2 cellular contexts compared by ENCODE assay signal in genomic region chr11:94132823-94133408, GRCh38.
TF ChIP-seq lines count a peak whose summit lies in the region.

No MANE protein-coding gene starts in this region.

TF ChIP-seq in WTC11, 78 proteins besides CTCF, POLR2A, EP300 and RAD21:
- no peak for TF ChIP-seq EMX1 (CRISPR knock-in tag; IDR thresholded peaks at IDR 0.05)
- no peak for TF ChIP-seq MAX (CRISPR knock-in tag; IDR thresholded peaks at IDR 0.05)
- no peak for TF ChIP-seq TEAD1 (CRISPR knock-in tag; IDR thresholded peaks at IDR 0.05)
- TF ChIP-seq NR1H2 (CRISPR knock-in tag; IDR thresholded peaks at IDR 0.05) = no peak
- no peak for TF ChIP-seq USF2 (CRISPR knock-in tag; IDR thresholded peaks at IDR 0.05)
- TF ChIP-seq ATF6 (CRISPR knock-in tag; IDR thresholded peaks at IDR 0.05) = no peak
- no peak for TF ChIP-seq SMAD3 (CRISPR knock-in tag; IDR thresholded peaks at IDR 0.05; ENCODE audit: borderline replicate concordance)
- TF ChIP-seq MXD4 (CRISPR knock-in tag; IDR thresholded peaks at IDR 0.05; ENCODE audit: borderline replicate concordance) = no peak
- TF ChIP-seq CREB1 (CRISPR knock-in tag; IDR thresholded peaks at IDR 0.05) = no peak
TF ChIP-seq in WTC11: peak in this region for 0.

TF ChIP-seq in HepG2, 621 proteins besides CTCF, POLR2A, EP300 and RAD21:
- TF ChIP-seq ZNF687 (CRISPR knock-in tag; IDR thresholded peaks at IDR 0.05) (peak; percentile 12; the same call in 1 of the 2 replicates), SCMH1 (CRISPR knock-in tag; IDR thresholded peaks at IDR 0.05; ENCODE audit: borderline replicate concordance) (no peak)
